4 cellular contexts compared by ENCODE assay signal in the genomic region with DNA sequence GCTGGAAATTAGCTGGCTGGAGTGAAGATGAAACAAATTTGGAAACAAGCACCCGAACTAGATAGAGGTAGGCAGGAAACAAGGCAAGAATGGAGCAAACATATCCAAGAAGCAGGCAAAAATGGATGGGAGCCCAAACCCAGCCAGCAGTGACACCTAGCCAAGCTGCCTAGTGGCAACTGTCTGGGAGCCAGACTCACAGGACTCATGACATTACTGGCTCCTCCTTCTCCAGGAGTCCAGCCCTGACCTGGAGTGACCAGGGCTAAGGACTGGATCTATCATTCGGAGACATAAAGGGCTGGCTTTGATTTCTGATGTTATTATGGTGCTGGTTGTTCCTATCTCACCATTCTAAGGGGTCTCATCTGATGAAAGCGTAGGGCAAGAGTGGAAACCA. TPM values are rescaled to one million over a fixed set of nuclear protein-coding genes. Genes with fewer than 3 reads are reported as not detected.
"Had no signal": no experiment of that assay in that cellular context is flagged by ENCODE, and none has a peak within 500 bp of the region (broad histone marks: within the 10 kb centered on the region; RNA-seq: fewer than 3 reads in every experiment).

No MANE protein-coding gene starts in this region.

- H3K4me3 ChIP-seq: GM12878 had no signal

- DNase-seq: GDM1, GF-D8 had no signal

RNA-seq across cellular contexts. Expression of a gene that starts 21.3 kb away (rescaled TPM):
- total RNA-seq: G401, GM12878 had no signal
